1 cellular context compared by ENCODE assay signal in genomic region chr7:101088069-101088425, GRCh38.
TF ChIP-seq lines count a peak whose summit lies in the region.

No MANE protein-coding gene starts in this region.

TF ChIP-seq in HepG2, 621 proteins besides CTCF, POLR2A, EP300 and RAD21:
- TF ChIP-seq ZNF562 (CRISPR knock-in tag; IDR thresholded peaks at IDR 0.05; ENCODE audit: borderline replicate concordance): no peak
- TF ChIP-seq RBFOX2 (IDR thresholded peaks at IDR 0.05; ENCODE audit: low read depth, low read length): 0 out of 2 replicates have a peak, but pooled peaks have one; percentile 22
TF ChIP-seq in HepG2: peak in this region for 1.
